In genomic region chr1:203084588-203085527, GRCh38 we compare ENCODE assay signal across 9 cellular contexts. TPM values are rescaled to one million over a fixed set of nuclear protein-coding genes. Genes with fewer than 3 reads are reported as not detected.
DNase-seq lines count a peak whose midpoint lies in the region; ATAC-seq, FAIRE-seq and TF ChIP-seq lines count a peak whose summit lies in the region.
"Had no signal": no experiment of that assay in that cellular context is flagged by ENCODE, and none has a peak within 500 bp of the region (broad histone marks: within the 10 kb centered on the region; RNA-seq: fewer than 3 reads in every experiment).

No MANE protein-coding gene starts in this region.

- H3K36me3 ChIP-seq in DOHH2 (ENCODE audit: control insufficient read depth, low read length) (no peaks in the 10 kb centered on the region), body of pancreas (replicated peaks in 1 of 2; ENCODE audit: insufficient read depth in 1 of 2, low read depth in 2 of 2) (no peaks in the 10 kb centered on the region), osteoblast (ENCODE audit: insufficient read depth, low read length) (no peaks in the 10 kb centered on the region)

- TF ChIP-seq EP300 in Ishikawa (IDR thresholded peaks at IDR 0.05; ENCODE audit: borderline replicate concordance) = no peak

- H4K20me1 ChIP-seq in DOHH2 (ENCODE audit: control insufficient read depth, insufficient read depth, low read depth, low read length) = no peaks in the 10 kb centered on the region
- H4K20me1 ChIP-seq in osteoblast (ENCODE audit: insufficient read depth, low read length) = no peaks in the 10 kb centered on the region

- H3K4me1 ChIP-seq in DOHH2 (ENCODE audit: control insufficient read depth, low read length) (no peaks in the 10 kb centered on the region), body of pancreas (no peaks in the 10 kb centered on the region), osteoblast (ENCODE audit: insufficient read depth, low read length) (no peaks in the 10 kb centered on the region)

- H2AFZ ChIP-seq in osteoblast (ENCODE audit: low read length) = no peak overlapping the region

- H3K4me2 ChIP-seq in DOHH2 (ENCODE audit: low read length) (no peak overlapping the region), osteoblast (ENCODE audit: insufficient read depth, low read length) (no peak overlapping the region)

- H3K79me2 ChIP-seq in DOHH2 (ENCODE audit: control insufficient read depth, low read length) (no peaks in the 10 kb centered on the region), osteoblast (ENCODE audit: insufficient read depth, low read length) (no peaks in the 10 kb centered on the region)

- H3K9me3 ChIP-seq in DOHH2 (ENCODE audit: control insufficient read depth, insufficient read depth, low read length) = no peaks in the 10 kb centered on the region
- no peaks in the 10 kb centered on the region for H3K9me3 ChIP-seq in body of pancreas
- no peaks in the 10 kb centered on the region for H3K9me3 ChIP-seq in osteoblast (ENCODE audit: low read depth, low read length)

- H3K27me3 ChIP-seq in DOHH2 (ENCODE audit: control insufficient read depth, low read length) (peaks cover 16% of the 10 kb centered on the region), body of pancreas (no peaks in the 10 kb centered on the region), osteoblast (ENCODE audit: insufficient read depth, low read length) (peaks cover 46% of the 10 kb centered on the region)

- no peak overlapping the region for H3K4me3 ChIP-seq in DOHH2 (ENCODE audit: low read length)
- H3K4me3 ChIP-seq in body of pancreas = no peak overlapping the region
- no peak overlapping the region for H3K4me3 ChIP-seq in osteoblast (ENCODE audit: insufficient read depth, low read length)

- DNase-seq in body of pancreas (peak in 1 of 4 donors; percentile 22), osteoblast (ENCODE audit: insufficient read length, low spot score, missing footprints) (peak; percentile 86), RCC 7860 (ENCODE audit: low spot score) (no peak), MV-4-11 (lab: John Stamatoyannopoulos, UW) (no peak)

- TF ChIP-seq CTCF in DOHH2 (IDR thresholded peaks at IDR 0.05; ENCODE audit: low read depth, low read length, poor library complexity, severe bottlenecking) (peak; percentile 90), body of pancreas (IDR thresholded peaks at IDR 0.05) (peak in 5 of 7 experiments; percentile 1 to 23 (median 20)), osteoblast (IDR thresholded peaks at IDR 0.05; ENCODE audit: extremely low read depth, low read depth, low read length) (peak; percentile 51)

- no peak for TF ChIP-seq POLR2A in body of pancreas (IDR thresholded peaks at IDR 0.05)

- WGBS in body of pancreas, 2 donors = 73 to 75% methylated on average over 9 to 10 of the region's 14 CpGs

- H3K9me2 ChIP-seq in DOHH2 (replicated peaks; ENCODE audit: control insufficient read depth, low read length) = no peaks in the 10 kb centered on the region

- peak; percentile 72 for TF ChIP-seq RAD21 in Ishikawa (IDR thresholded peaks at IDR 0.05; ENCODE audit: low read depth)

- ATAC-seq in body of pancreas (no peak), GM21717 (IDR thresholded peaks at IDR 0.05; ENCODE audit: unreplicated experiment) (no peak), GM18873 (IDR thresholded peaks at IDR 0.05; ENCODE audit: low FRiP score, unreplicated experiment) (no peak)

- intact Hi-C loops in body of pancreas (cut with DNase I) = no loop called here

- no peaks in the 10 kb centered on the region for H3F3A ChIP-seq in DOHH2 (ENCODE audit: control insufficient read depth, insufficient read depth)

- H3K27ac ChIP-seq in DOHH2 (ENCODE audit: low read depth, low read length) (no peak overlapping the region), body of pancreas (no peak overlapping the region), osteoblast (ENCODE audit: low read depth, low read length) (no peak overlapping the region)

- FAIRE-seq in RCC 7860 (lab: Jason Lieb, UNC) = no peak

TF ChIP-seq in Ishikawa, 13 proteins besides CTCF, POLR2A, EP300 and RAD21:
- peak; percentile 16; the same call in 1 of the 2 replicates for TF ChIP-seq NFIC (IDR thresholded peaks at IDR 0.05)
- TF ChIP-seq MAX (IDR thresholded peaks at IDR 0.05) = no peak
- TF ChIP-seq REST (IDR thresholded peaks at IDR 0.05; ENCODE audit: low read depth) = no peak
- TF ChIP-seq CEBPB (IDR thresholded peaks at IDR 0.05) = no peak
- no peak for TF ChIP-seq FOXM1 (IDR thresholded peaks at IDR 0.05; ENCODE audit: borderline replicate concordance, low read depth)

RNA-seq across cellular contexts. Expression of gene MYOG, which starts 1.0 kb away (rescaled TPM):
- total RNA-seq in body of pancreas (not detected), osteoblast (not detected in 2 replicates)
- total RNA-seq: renal cortical epithelial cell had no signal

RNA-seq across cellular contexts. Expression of gene ADORA1, which starts 42.7 kb away (rescaled TPM):
- 10 to 100 TPM; 16.1 to 21.1 TPM for total RNA-seq in body of pancreas
- total RNA-seq in osteoblast = 4.0 and 9.1 TPM in 2 replicates

RNA-seq across cellular contexts. Expression of gene PPFIA4, which starts 58.6 kb away (rescaled TPM):
- total RNA-seq in body of pancreas = not detected
- 8.0 and 10.9 TPM in 2 replicates for total RNA-seq in osteoblast

Comparison
In these comparisons a context has a peak if more than half of its experiments do, and no peak if none do; other contexts are left out.
1. CTCF ChIP-seq: peak in every context shown above with its lines; median percentile 90 in DOHH2; 51 in osteoblast; 20 in body of pancreas.